8 cellular contexts compared by ENCODE assay signal in genomic region chrX:107710617-107711391, GRCh38.
DNase-seq lines count a peak whose midpoint lies in the region; ATAC-seq and TF ChIP-seq lines count a peak whose summit lies in the region.

No MANE protein-coding gene starts in this region.

- peak; percentile 69 to 96 for TF ChIP-seq EP300 in tibial nerve (IDR thresholded peaks at IDR 0.05)

- H3K27ac ChIP-seq in mesodermal cell (ENCODE audit: low read depth, low read length, severe bottlenecking) (peak overlapping the region; percentile 98), tibial nerve (peak overlapping the region; percentile 97 to 99 (median 98))

- TF ChIP-seq POLR2A in tibial nerve (IDR thresholded peaks at IDR 0.05) = peak; percentile 17 to 42

- H3K36me3 ChIP-seq in mesodermal cell (ENCODE audit: control insufficient read depth, insufficient read depth, low read length) = peaks cover 11% of the 10 kb centered on the region
- H3K36me3 ChIP-seq in tibial nerve = peaks cover 8 to 26% (median 13%) of the 10 kb centered on the region in 3 donors

- peak in 1 of 5 experiments; percentile 14 for TF ChIP-seq CTCF in tibial nerve (IDR thresholded peaks at IDR 0.05)

- H3K9me3 ChIP-seq in mesodermal cell (ENCODE audit: control insufficient read depth, low read length) = no peaks in the 10 kb centered on the region
- no peaks in the 10 kb centered on the region for H3K9me3 ChIP-seq in tibial nerve

- H3K27me3 ChIP-seq in tibial nerve = peaks cover 0 to 16% of the 10 kb centered on the region in 2 donors

- ATAC-seq in GM21528 (IDR thresholded peaks at IDR 0.05; ENCODE audit: low FRiP score, unreplicated experiment) = peak; percentile 98

- 0 to 44% methylated on average over 1 to 3 of the region's 7 CpGs for WGBS in mesodermal cell (ENCODE audit: insufficient coverage in 2 of 2), 2 experiments
- WGBS in tibial nerve, 2 donors = 11 to 33% methylated on average over 7 of the region's 7 CpGs

- H3K4me3 ChIP-seq in mesodermal cell (ENCODE audit: extremely low read depth, insufficient read depth, low read length, poor library complexity, severe bottlenecking) (no peak overlapping the region), tibial nerve (peak overlapping the region in 2 of 4 donors; percentile 5 to 12)

- H3K4me1 ChIP-seq in mesodermal cell (ENCODE audit: control insufficient read depth, insufficient read depth, low read length, poor library complexity, severe bottlenecking) = peaks cover 13% of the 10 kb centered on the region
- H3K4me1 ChIP-seq in tibial nerve = peaks cover 0 to 21% (median 9%) of the 10 kb centered on the region in 4 donors

- DNase-seq in GDM1 (lab: John Stamatoyannopoulos, UW) = peak; percentile 58
- peak; percentile 46 for DNase-seq in HS-27A (ENCODE audit: low read depth)
- DNase-seq in T1000 (lab: John Stamatoyannopoulos, UW) = peak; percentile 36
- peak; percentile 61 for DNase-seq in effector CD4-positive, alpha-beta T cell
- peak in 1 of 2 donors; percentile 76 for DNase-seq in tibial nerve (ENCODE audit: low spot score in 2 of 2)
- no peak for DNase-seq in inferior parietal cortex (ENCODE audit: extremely low spot score)
